ENCODE assay signal across 18 cellular contexts in genomic region chr16:63982156-63982555, GRCh38.
"Had no signal": no experiment of that assay in that cellular context is flagged by ENCODE, and none has a peak within 500 bp of the region (broad histone marks: within the 10 kb centered on the region; RNA-seq: fewer than 3 reads in every experiment).

No MANE protein-coding gene starts in this region.

- H3K4me3 Mint-ChIP-seq: activated naive CD8-positive, alpha-beta T cell treated with anti-CD3 and anti-CD28 coated beads, Interleukin-2, amount 50 U/mL, for 24 hours; activated T-helper 1 cell treated with anti-CD3 and anti-CD28 coated beads, Interleukin-12 subunit alpha, Interleukin-12 subunit beta, Interleukin-2, Interleukin-4 antibody, amounts not matched to agents 30 ng/mL and 10 ng/mL and 1 ng/mL, durations not matched to agents 14 hours and 24 hours and 36 hours; naive B cell; stimulated activated naive CD8-positive, alpha-beta T cell treated with anti-CD3 and anti-CD28 coated beads, Interleukin-15, amount 100 ng/mL, for 72 hours had no signal

- H3K27me3 Mint-ChIP-seq: activated naive CD8-positive, alpha-beta T cell treated with anti-CD3 and anti-CD28 coated beads, Interleukin-2, amount 50 U/mL, for 24 hours; naive B cell; stimulated activated naive CD8-positive, alpha-beta T cell treated with anti-CD3 and anti-CD28 coated beads, Interleukin-15, amount 100 ng/mL, for 72 hours had no signal

- H3K4me1 ChIP-seq: ascending aorta, heart left ventricle, testis had no signal

- H3K9me3 ChIP-seq: ascending aorta, testis had no signal

- H3K36me3 ChIP-seq: ascending aorta, cardiac muscle cell, heart left ventricle had no signal

- DNase-seq: activated CD4-positive, alpha-beta T cell treated with anti-CD3 and anti-CD28 coated beads for 1 hour; activated CD4-positive, alpha-beta T cell treated with anti-CD3 and anti-CD28 coated beads, Interleukin-2, amount 50 U/mL, for 48 hours; activated CD8-positive, alpha-beta memory T cell treated with anti-CD3 and anti-CD28 coated beads, Interleukin-2, amount 50 U/mL, for 4 hours; activated naive CD4-positive, alpha-beta T cell treated with Interleukin-2 at 50 U/mL for 16 hours; activated naive CD8-positive, alpha-beta T cell treated with anti-CD3 and anti-CD28 coated beads, Interleukin-2, amount 50 U/mL, for 24 hours; foreskin keratinocyte; heart left ventricle; left cardiac atrium; naive B cell; stimulated activated CD4-positive, alpha-beta T cell treated with anti-CD3 and anti-CD28 coated beads, Interleukin-4, amount 100 ng/mL, for 24 hours; stimulated activated naive CD8-positive, alpha-beta T cell treated with anti-CD3 and anti-CD28 coated beads, Interleukin-15, amount 100 ng/mL, for 72 hours; SW 1271; testis had no signal

- ATAC-seq: activated naive CD8-positive, alpha-beta T cell treated with anti-CD3 and anti-CD28 coated beads, Interleukin-2, amount 50 U/mL, for 24 hours; foreskin keratinocyte; heart left ventricle; left cardiac atrium; stimulated activated naive CD8-positive, alpha-beta T cell treated with anti-CD3 and anti-CD28 coated beads, Interleukin-15, amount 100 ng/mL, for 72 hours had no signal

- H3K4me1 Mint-ChIP-seq: activated naive CD8-positive, alpha-beta T cell treated with anti-CD3 and anti-CD28 coated beads, Interleukin-2, amount 50 U/mL, for 24 hours; naive B cell; stimulated activated naive CD8-positive, alpha-beta T cell treated with anti-CD3 and anti-CD28 coated beads, Interleukin-15, amount 100 ng/mL, for 72 hours had no signal

- H3K27ac ChIP-seq: ascending aorta, cardiac muscle cell, foreskin keratinocyte, heart left ventricle, testis had no signal

- H3K27ac Mint-ChIP-seq: activated naive CD8-positive, alpha-beta T cell treated with anti-CD3 and anti-CD28 coated beads, Interleukin-2, amount 50 U/mL, for 24 hours; activated T-helper 1 cell treated with anti-CD3 and anti-CD28 coated beads, Interleukin-12 subunit alpha, Interleukin-12 subunit beta, Interleukin-2, Interleukin-4 antibody, amounts not matched to agents 30 ng/mL and 10 ng/mL and 1 ng/mL, durations not matched to agents 14 hours and 24 hours and 36 hours; stimulated activated naive CD8-positive, alpha-beta T cell treated with anti-CD3 and anti-CD28 coated beads, Interleukin-15, amount 100 ng/mL, for 72 hours had no signal

- FAIRE-seq: endothelial cell of umbilical vein had no signal

- H3K4me3 ChIP-seq: ascending aorta, cardiac muscle cell, heart left ventricle, lung, testis had no signal

- H3K36me3 Mint-ChIP-seq: naive B cell had no signal

- H3K27me3 ChIP-seq: ascending aorta, cardiac muscle cell, foreskin keratinocyte, heart left ventricle, testis had no signal
